ENCODE assay signal across 35 cellular contexts in the genomic region with DNA sequence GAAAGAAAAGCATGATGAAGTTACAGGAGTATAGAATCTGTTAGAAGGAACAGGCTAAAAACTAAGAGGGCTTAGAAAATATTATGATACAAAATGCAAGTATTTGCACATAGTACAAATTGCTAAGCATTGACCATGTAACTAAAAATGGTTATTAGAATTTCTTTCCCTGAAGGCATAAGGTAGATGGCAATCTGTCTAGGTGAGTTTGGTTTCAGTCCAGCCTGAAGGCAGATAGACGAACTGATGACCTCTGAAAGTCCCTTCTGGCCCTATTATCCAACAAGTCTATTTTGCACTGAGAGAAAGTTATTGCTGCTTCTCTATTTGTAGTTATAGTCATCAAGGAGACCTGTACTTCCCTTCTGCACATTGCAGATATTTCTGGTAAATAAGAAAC.
"Had no signal": no experiment of that assay in that cellular context is flagged by ENCODE, and none has a peak within 500 bp of the region (broad histone marks: within the 10 kb centered on the region; RNA-seq: fewer than 3 reads in every experiment).

No MANE protein-coding gene starts in this region.

- H3K27ac ChIP-seq: ascending aorta, cardiac muscle cell, VCaP had no signal

- ATAC-seq: activated CD4-positive, alpha-beta T cell treated with anti-CD3 and anti-CD28 coated beads for 36 hours; activated CD4-positive, CD25-positive, alpha-beta regulatory T cell treated with anti-CD3 and anti-CD28 coated beads, Interleukin-2, amount 50 U/mL, for 24 hours; activated CD8-positive, alpha-beta memory T cell treated with anti-CD3 and anti-CD28 coated beads, Interleukin-2, amount 10 ng/mL, durations not matched to agents 7 days and 5 days; activated CD8-positive, alpha-beta T cell treated with anti-CD3 and anti-CD28 coated beads, Interleukin-2, amount 10 ng/mL, durations not matched to agents 7 days and 5 days; activated naive CD8-positive, alpha-beta T cell treated with anti-CD3 and anti-CD28 coated beads, Interleukin-2, amount 50 U/mL, for 24 hours had no signal

- H3K9me3 ChIP-seq: ascending aorta had no signal

- H3K4me1 Mint-ChIP-seq: activated CD4-positive, alpha-beta memory T cell treated with anti-CD3 and anti-CD28 coated beads, Interleukin-2, amount 10 ng/mL, durations not matched to agents 7 days and 5 days; activated CD4-positive, alpha-beta T cell treated with anti-CD3 and anti-CD28 coated beads for 36 hours; activated CD4-positive, alpha-beta T cell treated with anti-CD3 and anti-CD28 coated beads, Interleukin-2, amount 10 ng/mL, durations not matched to agents 7 days and 5 days; activated CD8-positive, alpha-beta memory T cell treated with anti-CD3 and anti-CD28 coated beads, Interleukin-2, amount 10 ng/mL, durations not matched to agents 7 days and 5 days; activated naive CD4-positive, alpha-beta T cell treated with anti-CD3 and anti-CD28 coated beads, Interleukin-2, amount 10 ng/mL, durations not matched to agents 7 days and 5 days; activated naive CD4-positive, alpha-beta T cell treated with anti-CD3 and anti-CD28 coated beads, Interleukin-2, amount 50 U/mL, for 24 hours; activated naive CD8-positive, alpha-beta T cell treated with anti-CD3 and anti-CD28 coated beads, Interleukin-2, amount 10 ng/mL, durations not matched to agents 7 days and 5 days; activated naive CD8-positive, alpha-beta T cell treated with anti-CD3 and anti-CD28 coated beads, Interleukin-2, amount 50 U/mL, for 24 hours; brain; central memory CD8-positive, alpha-beta T cell had no signal

- H3K4me3 Mint-ChIP-seq: activated CD4-positive, alpha-beta memory T cell treated with anti-CD3 and anti-CD28 coated beads, Interleukin-2, amount 10 ng/mL, durations not matched to agents 7 days and 5 days; activated CD4-positive, alpha-beta T cell treated with anti-CD3 and anti-CD28 coated beads for 36 hours; activated CD4-positive, alpha-beta T cell treated with anti-CD3 and anti-CD28 coated beads, Interleukin-2, amount 10 ng/mL, durations not matched to agents 7 days and 5 days; activated CD8-positive, alpha-beta memory T cell treated with anti-CD3 and anti-CD28 coated beads, Interleukin-2, amount 10 ng/mL, durations not matched to agents 7 days and 5 days; activated CD8-positive, alpha-beta T cell treated with anti-CD3 and anti-CD28 coated beads, Interleukin-2, amount 10 ng/mL, durations not matched to agents 7 days and 5 days; activated naive CD4-positive, alpha-beta T cell treated with anti-CD3 and anti-CD28 coated beads, Interleukin-2, amount 10 ng/mL, durations not matched to agents 7 days and 5 days; activated naive CD4-positive, alpha-beta T cell treated with anti-CD3 and anti-CD28 coated beads, Interleukin-2, amount 50 U/mL, for 24 hours; activated naive CD8-positive, alpha-beta T cell; activated naive CD8-positive, alpha-beta T cell treated with anti-CD3 and anti-CD28 coated beads, Interleukin-2, amount 10 ng/mL, durations not matched to agents 7 days and 5 days; activated naive CD8-positive, alpha-beta T cell treated with anti-CD3 and anti-CD28 coated beads, Interleukin-2, amount 50 U/mL, for 24 hours; activated T-cell treated with anti-CD3 and anti-CD28 coated beads, Interleukin-2, amount 50 U/mL, for 24 hours; brain; central memory CD8-positive, alpha-beta T cell; T-helper 2 cell treated with Interferon-gamma antibody and Interleukin-4, amounts not matched to agents 5 μg/mL and 100 μg/mL, for 36 hours had no signal

- H3K9me3 Mint-ChIP-seq: activated CD4-positive, alpha-beta T cell treated with anti-CD3 and anti-CD28 coated beads, Interleukin-2, amount 10 ng/mL, durations not matched to agents 7 days and 5 days; activated naive CD8-positive, alpha-beta T cell treated with anti-CD3 and anti-CD28 coated beads, Interleukin-2, amount 10 ng/mL, durations not matched to agents 7 days and 5 days; activated naive CD8-positive, alpha-beta T cell treated with anti-CD3 and anti-CD28 coated beads, Interleukin-2, amount 50 U/mL, for 24 hours; brain; T-helper 2 cell treated with Interferon-gamma antibody and Interleukin-4, amounts not matched to agents 5 μg/mL and 100 μg/mL, for 36 hours had no signal

- H3K27ac Mint-ChIP-seq: activated CD4-positive, alpha-beta memory T cell treated with anti-CD3 and anti-CD28 coated beads, Interleukin-2, amount 10 ng/mL, durations not matched to agents 7 days and 5 days; activated CD4-positive, alpha-beta T cell treated with anti-CD3 and anti-CD28 coated beads for 36 hours; activated CD4-positive, alpha-beta T cell treated with anti-CD3 and anti-CD28 coated beads, Interleukin-2, amount 10 ng/mL, durations not matched to agents 7 days and 5 days; activated CD8-positive, alpha-beta memory T cell treated with anti-CD3 and anti-CD28 coated beads, Interleukin-2, amount 10 ng/mL, durations not matched to agents 7 days and 5 days; activated CD8-positive, alpha-beta T cell treated with anti-CD3 and anti-CD28 coated beads, Interleukin-2, amount 10 ng/mL, durations not matched to agents 7 days and 5 days; activated naive CD4-positive, alpha-beta T cell treated with anti-CD3 and anti-CD28 coated beads, Interleukin-2, amount 10 ng/mL, durations not matched to agents 7 days and 5 days; activated naive CD4-positive, alpha-beta T cell treated with anti-CD3 and anti-CD28 coated beads, Interleukin-2, amount 50 U/mL, for 24 hours; activated naive CD8-positive, alpha-beta T cell; activated naive CD8-positive, alpha-beta T cell treated with anti-CD3 and anti-CD28 coated beads, Interleukin-2, amount 10 ng/mL, durations not matched to agents 7 days and 5 days; activated naive CD8-positive, alpha-beta T cell treated with anti-CD3 and anti-CD28 coated beads, Interleukin-2, amount 50 U/mL, for 24 hours; activated T-cell treated with anti-CD3 and anti-CD28 coated beads, Interleukin-2, amount 50 U/mL, for 24 hours; activated T-helper 2 cell treated with anti-CD3 and anti-CD28 coated beads, Interferon-gamma antibody, Interleukin-2, Interleukin-4, amounts not matched to agents 10 μg/mL and 5 μg/mL and 100 μg/mL, durations not matched to agents 14 hours and 24 hours and 36 hours; brain; T-helper 2 cell treated with Interferon-gamma antibody and Interleukin-4, amounts not matched to agents 5 μg/mL and 100 μg/mL, for 36 hours had no signal

- H3K27me3 Mint-ChIP-seq: activated CD4-positive, alpha-beta memory T cell treated with anti-CD3 and anti-CD28 coated beads, Interleukin-2, amount 10 ng/mL, durations not matched to agents 7 days and 5 days; activated CD4-positive, alpha-beta T cell treated with anti-CD3 and anti-CD28 coated beads for 36 hours; activated CD4-positive, alpha-beta T cell treated with anti-CD3 and anti-CD28 coated beads, Interleukin-2, amount 10 ng/mL, durations not matched to agents 7 days and 5 days; activated CD8-positive, alpha-beta memory T cell treated with anti-CD3 and anti-CD28 coated beads, Interleukin-2, amount 10 ng/mL, durations not matched to agents 7 days and 5 days; activated naive CD4-positive, alpha-beta T cell treated with anti-CD3 and anti-CD28 coated beads, Interleukin-2, amount 10 ng/mL, durations not matched to agents 7 days and 5 days; activated naive CD4-positive, alpha-beta T cell treated with anti-CD3 and anti-CD28 coated beads, Interleukin-2, amount 50 U/mL, for 24 hours; activated naive CD8-positive, alpha-beta T cell; activated naive CD8-positive, alpha-beta T cell treated with anti-CD3 and anti-CD28 coated beads, Interleukin-2, amount 10 ng/mL, durations not matched to agents 7 days and 5 days; activated naive CD8-positive, alpha-beta T cell treated with anti-CD3 and anti-CD28 coated beads, Interleukin-2, amount 50 U/mL, for 24 hours; activated T-cell treated with anti-CD3 and anti-CD28 coated beads, Interleukin-2, amount 50 U/mL, for 24 hours; brain; central memory CD8-positive, alpha-beta T cell had no signal

- H3K36me3 ChIP-seq: ascending aorta, cardiac muscle cell had no signal

- H3K4me1 ChIP-seq: ascending aorta had no signal

- H3K4me3 ChIP-seq: ascending aorta, cardiac muscle cell had no signal

- DNase-seq: activated CD4-positive, alpha-beta memory T cell treated with anti-CD3 and anti-CD28 coated beads, Interleukin-2, amount 10 ng/mL, durations not matched to agents 7 days and 5 days; activated CD4-positive, alpha-beta T cell treated with anti-CD3 and anti-CD28 coated beads for 1 hour; activated CD4-positive, alpha-beta T cell treated with anti-CD3 and anti-CD28 coated beads for 36 hours; activated CD4-positive, alpha-beta T cell treated with anti-CD3 and anti-CD28 coated beads for 48 hours; activated CD4-positive, alpha-beta T cell treated with anti-CD3 and anti-CD28 coated beads, Interleukin-2, amount 10 ng/mL, durations not matched to agents 7 days and 5 days; activated CD4-positive, alpha-beta T cell treated with anti-CD3 and anti-CD28 coated beads, Interleukin-2, amount 50 U/mL, for 48 hours; activated CD4-positive, CD25-positive, alpha-beta regulatory T cell; activated CD8-positive, alpha-beta memory T cell treated with anti-CD3 and anti-CD28 coated beads for 24 hours; activated CD8-positive, alpha-beta memory T cell treated with anti-CD3 and anti-CD28 coated beads, Interleukin-2, amount 10 ng/mL, durations not matched to agents 7 days and 5 days; activated CD8-positive, alpha-beta memory T cell treated with anti-CD3 and anti-CD28 coated beads, Interleukin-2, amount 50 U/mL, for 48 hours; activated CD8-positive, alpha-beta T cell treated with anti-CD3 and anti-CD28 coated beads, Interleukin-2, amount 10 ng/mL, durations not matched to agents 7 days and 5 days; activated effector memory CD4-positive, alpha-beta T cell treated with Interleukin-2 at 50 U/mL for 16 hours; activated gamma-delta T cell; activated naive CD4-positive, alpha-beta T cell treated with anti-CD3 and anti-CD28 coated beads, Interleukin-2, amount 10 ng/mL, durations not matched to agents 7 days and 5 days; activated naive CD4-positive, alpha-beta T cell treated with Interleukin-2 at 50 U/mL for 16 hours; activated naive CD8-positive, alpha-beta T cell treated with anti-CD3 and anti-CD28 coated beads, Interleukin-2, amount 10 ng/mL, durations not matched to agents 7 days and 5 days; activated naive CD8-positive, alpha-beta T cell treated with anti-CD3 and anti-CD28 coated beads, Interleukin-2, amount 50 U/mL, for 24 hours; activated T-cell treated with anti-CD3 and anti-CD28 coated beads, Interleukin-2, amount 50 U/mL, for 24 hours; activated T-cell treated with anti-CD3 and anti-CD28 coated beads, Interleukin-2, amount 50 U/mL, for 48 hours; amygdala; anterior cingulate cortex; caudate nucleus; cerebellar nuclear complex; T-helper 2 cell; T-helper 9 cell had no signal

- H3K27me3 ChIP-seq: ascending aorta, cardiac muscle cell had no signal

- H3K36me3 Mint-ChIP-seq: activated CD8-positive, alpha-beta memory T cell treated with anti-CD3 and anti-CD28 coated beads, Interleukin-2, amount 10 ng/mL, durations not matched to agents 7 days and 5 days; activated naive CD4-positive, alpha-beta T cell treated with anti-CD3 and anti-CD28 coated beads, Interleukin-2, amount 10 ng/mL, durations not matched to agents 7 days and 5 days; activated naive CD4-positive, alpha-beta T cell treated with anti-CD3 and anti-CD28 coated beads, Interleukin-2, amount 50 U/mL, for 24 hours; activated naive CD8-positive, alpha-beta T cell; activated naive CD8-positive, alpha-beta T cell treated with anti-CD3 and anti-CD28 coated beads, Interleukin-2, amount 10 ng/mL, durations not matched to agents 7 days and 5 days; brain had no signal
